In genomic region chr19:47221080-47221841, GRCh38 we compare ENCODE assay signal across 17 cellular contexts. TPM values are rescaled to one million over a fixed set of nuclear protein-coding genes. Genes with fewer than 3 reads are reported as not detected.
DNase-seq lines count a peak whose midpoint lies in the region; ATAC-seq and TF ChIP-seq lines count a peak whose summit lies in the region.
"Had no signal": no experiment of that assay in that cellular context is flagged by ENCODE, and none has a peak within 500 bp of the region (broad histone marks: within the 10 kb centered on the region; RNA-seq: fewer than 3 reads in every experiment).

No MANE protein-coding gene starts in this region.

- POLR2A ChIA-PET in activated CD8-positive, alpha-beta T cell treated with anti-CD3 and anti-CD28 coated beads, Interleukin-2, amount 10 ng/mL, durations not matched to agents 7 days and 5 days (lab: Charles Lee): no interaction called here
- POLR2A ChIA-PET in activated CD8-positive, alpha-beta T cell treated with anti-CD3 and anti-CD28 coated beads for 36 hours (lab: Charles Lee): no interaction called here

- no peak overlapping the region for H3K4me2 ChIP-seq in mesenchymal stem cell (ENCODE audit: low read length, poor library complexity, severe bottlenecking)
- H3K4me2 ChIP-seq: BLaER1 treated with 17β-estradiol and CSF1 and Interleukin-3, amounts not matched to agents 10 nM and 100 nM had no signal

- no peak overlapping the region for H3K27ac ChIP-seq in mesenchymal stem cell (ENCODE audit: low read length, poor library complexity, severe bottlenecking)
- H3K27ac ChIP-seq: GM23248, HL-60 had no signal

- H3K27ac Mint-ChIP-seq in activated CD8-positive, alpha-beta T cell treated with anti-CD3 and anti-CD28 coated beads, Interleukin-2, amount 10 ng/mL, durations not matched to agents 7 days and 5 days: peak overlapping the region; percentile 4
- H3K27ac Mint-ChIP-seq in activated CD8-positive, alpha-beta T cell treated with anti-CD3 and anti-CD28 coated beads for 36 hours: no peak overlapping the region
- no peak overlapping the region for H3K27ac Mint-ChIP-seq in T-helper 17 cell
- H3K27ac Mint-ChIP-seq: CD4-positive, CD25-positive, alpha-beta regulatory T cell; HFFc6 had no signal

- H2AK5ac ChIP-seq in mesenchymal stem cell (ENCODE audit: low read length, severe bottlenecking): no peak overlapping the region

- TF ChIP-seq CTCF in activated CD8-positive, alpha-beta T cell treated with anti-CD3 and anti-CD28 coated beads for 36 hours (IDR thresholded peaks at IDR 0.05): no peak
- no peak for TF ChIP-seq CTCF in GM13976 (IDR thresholded peaks at IDR 0.05; ENCODE audit: borderline replicate concordance, control extremely low read depth, extremely low read depth, insufficient read depth, missing control alignments)

- H2AFZ ChIP-seq in mesenchymal stem cell (ENCODE audit: low read depth, low read length): no peak overlapping the region
- H2AFZ ChIP-seq: GM23248 had no signal

- no peaks in the 10 kb centered on the region for H3K27me3 ChIP-seq in mesenchymal stem cell (ENCODE audit: control insufficient read depth in 1 of 2, insufficient read depth in 1 of 2, low read length in 2 of 2)
- H3K27me3 ChIP-seq: BLaER1 treated with 17β-estradiol and CSF1 and Interleukin-3, amounts not matched to agents 10 nM and 100 nM had no signal

- no peak overlapping the region for H2BK12ac ChIP-seq in mesenchymal stem cell (ENCODE audit: low read length in 2 of 2)

- H3K36me3 Mint-ChIP-seq in activated CD8-positive, alpha-beta T cell treated with anti-CD3 and anti-CD28 coated beads, Interleukin-2, amount 10 ng/mL, durations not matched to agents 7 days and 5 days (ENCODE audit: low read depth): peaks cover 14% of the 10 kb centered on the region
- peaks cover 14% of the 10 kb centered on the region for H3K36me3 Mint-ChIP-seq in activated CD8-positive, alpha-beta T cell treated with anti-CD3 and anti-CD28 coated beads for 36 hours (ENCODE audit: low read depth)
- no peaks in the 10 kb centered on the region for H3K36me3 Mint-ChIP-seq in T-helper 17 cell (ENCODE audit: low read depth)

- no peak overlapping the region for H3K4me3 Mint-ChIP-seq in activated CD8-positive, alpha-beta T cell treated with anti-CD3 and anti-CD28 coated beads, Interleukin-2, amount 10 ng/mL, durations not matched to agents 7 days and 5 days
- H3K4me3 Mint-ChIP-seq in activated CD8-positive, alpha-beta T cell treated with anti-CD3 and anti-CD28 coated beads for 36 hours: no peak overlapping the region
- H3K4me3 Mint-ChIP-seq in T-helper 17 cell: peak overlapping the region; percentile 7
- H3K4me3 Mint-ChIP-seq: HFFc6 had no signal

- H3K14ac ChIP-seq in mesenchymal stem cell (ENCODE audit: low read length in 2 of 2): no peak overlapping the region

- H3K36me3 ChIP-seq in mesenchymal stem cell (ENCODE audit: control insufficient read depth in 1 of 2, insufficient read depth in 2 of 2, low read depth in 1 of 2, low read length in 2 of 2): peaks cover 39 to 49% of the 10 kb centered on the region in 2 experiments

- H3K9me3 Mint-ChIP-seq in activated CD8-positive, alpha-beta T cell treated with anti-CD3 and anti-CD28 coated beads, Interleukin-2, amount 10 ng/mL, durations not matched to agents 7 days and 5 days (ENCODE audit: insufficient read depth): no peaks in the 10 kb centered on the region
- H3K9me3 Mint-ChIP-seq in activated CD8-positive, alpha-beta T cell treated with anti-CD3 and anti-CD28 coated beads for 36 hours: no peaks in the 10 kb centered on the region
- H3K9me3 Mint-ChIP-seq: CD4-positive, CD25-positive, alpha-beta regulatory T cell; HFFc6 had no signal

- no peak overlapping the region for H2BK120ac ChIP-seq in mesenchymal stem cell (ENCODE audit: low read depth, low read length)

- 95% methylated on average over 32 of the region's 33 CpGs for WGBS in mesenchymal stem cell

- no peak overlapping the region for H3K18ac ChIP-seq in mesenchymal stem cell (ENCODE audit: low read depth in 1 of 2, low read length in 2 of 2)

- H3K4me1 Mint-ChIP-seq in activated CD8-positive, alpha-beta T cell treated with anti-CD3 and anti-CD28 coated beads, Interleukin-2, amount 10 ng/mL, durations not matched to agents 7 days and 5 days (ENCODE audit: low read depth): peaks cover 9% of the 10 kb centered on the region
- peaks cover 4% of the 10 kb centered on the region for H3K4me1 Mint-ChIP-seq in activated CD8-positive, alpha-beta T cell treated with anti-CD3 and anti-CD28 coated beads for 36 hours (ENCODE audit: low read depth)
- H3K4me1 Mint-ChIP-seq in T-helper 17 cell: peaks cover 4% of the 10 kb centered on the region

- peaks cover 23% of the 10 kb centered on the region for H3K79me1 ChIP-seq in mesenchymal stem cell (replicated peaks; ENCODE audit: low read length, poor library complexity, severe bottlenecking)

- H2BK15ac ChIP-seq in mesenchymal stem cell (ENCODE audit: low read depth, poor library complexity, severe bottlenecking): peak overlapping the region; percentile 23

- no peak for ATAC-seq in activated CD8-positive, alpha-beta T cell treated with anti-CD3 and anti-CD28 coated beads, Interleukin-2, amount 10 ng/mL, durations not matched to agents 7 days and 5 days
- no peak for ATAC-seq in activated CD8-positive, alpha-beta T cell treated with anti-CD3 and anti-CD28 coated beads for 36 hours
- ATAC-seq in T-helper 17 cell (no peak), GM18870 (IDR thresholded peaks at IDR 0.05; ENCODE audit: unreplicated experiment) (no peak)

- H3K9me3 ChIP-seq in T-helper 17 cell (ENCODE audit: control insufficient read depth, low read length, poor library complexity, severe bottlenecking): no peaks in the 10 kb centered on the region
- no peaks in the 10 kb centered on the region for H3K9me3 ChIP-seq in mesenchymal stem cell (ENCODE audit: control insufficient read depth, low read length)
- H3K9me3 ChIP-seq: BLaER1 treated with 17β-estradiol and CSF1 and Interleukin-3, amounts not matched to agents 10 nM and 100 nM; HAP-1 had no signal

- in situ Hi-C loops in GM13976 (cut with MboI; ENCODE audit: low sequenced_read_pairs, unreplicated experiment): no loop called here

- H2BK5ac ChIP-seq in mesenchymal stem cell (ENCODE audit: low read depth, low read length, poor library complexity, severe bottlenecking): no peak overlapping the region

- H3K4ac ChIP-seq in mesenchymal stem cell (ENCODE audit: low read depth in 1 of 2, low read length in 2 of 2): no peak overlapping the region

- H3K27me3 Mint-ChIP-seq in activated CD8-positive, alpha-beta T cell treated with anti-CD3 and anti-CD28 coated beads, Interleukin-2, amount 10 ng/mL, durations not matched to agents 7 days and 5 days (ENCODE audit: low read depth): no peaks in the 10 kb centered on the region
- H3K27me3 Mint-ChIP-seq in activated CD8-positive, alpha-beta T cell treated with anti-CD3 and anti-CD28 coated beads for 36 hours: no peaks in the 10 kb centered on the region
- H3K27me3 Mint-ChIP-seq in T-helper 17 cell: no peaks in the 10 kb centered on the region
- H3K27me3 Mint-ChIP-seq: CD4-positive, CD25-positive, alpha-beta regulatory T cell had no signal

- intact Hi-C loops in activated CD8-positive, alpha-beta T cell treated with anti-CD3 and anti-CD28 coated beads for 36 hours (cut with micrococcal nuclease): no loop called here

- no peak overlapping the region for H3K9ac ChIP-seq in mesenchymal stem cell (ENCODE audit: low read length)
- H3K9ac ChIP-seq: GM23248 had no signal

- peak overlapping the region; percentile 39 for H4K91ac ChIP-seq in mesenchymal stem cell (ENCODE audit: low read length)

- peaks cover 10% of the 10 kb centered on the region for H3K4me1 ChIP-seq in mesenchymal stem cell (ENCODE audit: control insufficient read depth, insufficient read depth, low read depth, low read length)

- H4K8ac ChIP-seq in mesenchymal stem cell (ENCODE audit: low read length): no peak overlapping the region

- H3K4me3 ChIP-seq in mesenchymal stem cell (ENCODE audit: insufficient read depth in 1 of 2, low read depth in 1 of 2, low read length in 2 of 2): no peak overlapping the region
- H3K4me3 ChIP-seq: BLaER1 treated with 17β-estradiol and CSF1 and Interleukin-3, amounts not matched to agents 10 nM and 100 nM; GM23248; HAP-1 had no signal

- no peak overlapping the region for H3K23ac ChIP-seq in mesenchymal stem cell (ENCODE audit: low read length in 2 of 2)

- CTCF ChIA-PET in activated CD8-positive, alpha-beta T cell treated with anti-CD3 and anti-CD28 coated beads, Interleukin-2, amount 10 ng/mL, durations not matched to agents 7 days and 5 days (lab: Charles Lee): interaction anchor here (1.4 kb wide), 1 partner anchor 23 kb away, joined by 3 read pairs; no protein-coding TSS in a partner anchor
- CTCF ChIA-PET in activated CD8-positive, alpha-beta T cell treated with anti-CD3 and anti-CD28 coated beads for 36 hours (lab: Charles Lee): interaction anchor here (0.6 to 1.7 kb wide), 3 partner anchors 14 to 26 kb away, joined by 3 to 11 read pairs (median 3); no protein-coding TSS in a partner anchor

- DNase-seq in activated CD8-positive, alpha-beta T cell treated with anti-CD3 and anti-CD28 coated beads, Interleukin-2, amount 10 ng/mL, durations not matched to agents 7 days and 5 days: no peak
- DNase-seq in activated CD8-positive, alpha-beta T cell treated with anti-CD3 and anti-CD28 coated beads for 36 hours: no peak
- DNase-seq in GM13976 (ENCODE audit: low spot score): peak; percentile 16
- no peak for DNase-seq in T-helper 17 cell
- no peak for DNase-seq in mesenchymal stem cell
- DNase-seq in HPDE6-E6E7 (ENCODE audit: extremely low spot score): no peak
- DNase-seq in DMS 273 treated with DMSO at 0.1 percent for 48 hours (lab: John Stamatoyannopoulos, UW): no peak
- DNase-seq: 8988T; AML-193; CD4-positive, CD25-positive, alpha-beta regulatory T cell; GM23248; HFFc6; IMR-90 had no signal

RNA-seq across cellular contexts. Expression of gene BBC3, which starts 9.7 kb away (rescaled TPM):
- 10 to 100 TPM; 15.7 to 16.8 TPM for total RNA-seq in activated CD8-positive, alpha-beta T cell treated with anti-CD3 and anti-CD28 coated beads, Interleukin-2, amount 10 ng/mL, durations not matched to agents 7 days and 5 days
- 10 to 100 TPM; 23.2 to 26.2 TPM for total RNA-seq in activated CD8-positive, alpha-beta T cell treated with anti-CD3 and anti-CD28 coated beads for 36 hours
- 10 to 100 TPM; 32.4 to 40.2 TPM for total RNA-seq in T-helper 17 cell
- 7.2 TPM for polyA plus RNA-seq in mesenchymal stem cell (2013, experiment 1 of 2)
- polyA plus RNA-seq in mesenchymal stem cell (2013, experiment 2 of 2): 7.0 TPM

RNA-seq across cellular contexts. Expression of gene CCDC9, which starts 35.1 kb away (rescaled TPM):
- 10 to 100 TPM; 30.0 to 32.1 TPM for total RNA-seq in activated CD8-positive, alpha-beta T cell treated with anti-CD3 and anti-CD28 coated beads, Interleukin-2, amount 10 ng/mL, durations not matched to agents 7 days and 5 days
- 10 to 100 TPM; 24.4 to 27.0 TPM for total RNA-seq in activated CD8-positive, alpha-beta T cell treated with anti-CD3 and anti-CD28 coated beads for 36 hours
- total RNA-seq in T-helper 17 cell: 10 to 100 TPM; 35.6 to 53.7 TPM
- 16.8 TPM for polyA plus RNA-seq in mesenchymal stem cell (2013, experiment 1 of 2)
- 18.0 TPM for polyA plus RNA-seq in mesenchymal stem cell (2013, experiment 2 of 2)

RNA-seq across cellular contexts. Expression of gene INAFM1, which starts 53.4 kb away (rescaled TPM):
- 10 to 100 TPM; 12.9 to 14.3 TPM for total RNA-seq in activated CD8-positive, alpha-beta T cell treated with anti-CD3 and anti-CD28 coated beads, Interleukin-2, amount 10 ng/mL, durations not matched to agents 7 days and 5 days
- 10 to 100 TPM; 11.4 to 12.7 TPM for total RNA-seq in activated CD8-positive, alpha-beta T cell treated with anti-CD3 and anti-CD28 coated beads for 36 hours
- total RNA-seq in T-helper 17 cell: 1 to 10 TPM; 9.2 to 9.9 TPM
- polyA plus RNA-seq in mesenchymal stem cell (2013, experiment 1 of 2): 10.7 TPM
- polyA plus RNA-seq in mesenchymal stem cell (2013, experiment 2 of 2): 11.4 TPM
